In the genomic region with DNA sequence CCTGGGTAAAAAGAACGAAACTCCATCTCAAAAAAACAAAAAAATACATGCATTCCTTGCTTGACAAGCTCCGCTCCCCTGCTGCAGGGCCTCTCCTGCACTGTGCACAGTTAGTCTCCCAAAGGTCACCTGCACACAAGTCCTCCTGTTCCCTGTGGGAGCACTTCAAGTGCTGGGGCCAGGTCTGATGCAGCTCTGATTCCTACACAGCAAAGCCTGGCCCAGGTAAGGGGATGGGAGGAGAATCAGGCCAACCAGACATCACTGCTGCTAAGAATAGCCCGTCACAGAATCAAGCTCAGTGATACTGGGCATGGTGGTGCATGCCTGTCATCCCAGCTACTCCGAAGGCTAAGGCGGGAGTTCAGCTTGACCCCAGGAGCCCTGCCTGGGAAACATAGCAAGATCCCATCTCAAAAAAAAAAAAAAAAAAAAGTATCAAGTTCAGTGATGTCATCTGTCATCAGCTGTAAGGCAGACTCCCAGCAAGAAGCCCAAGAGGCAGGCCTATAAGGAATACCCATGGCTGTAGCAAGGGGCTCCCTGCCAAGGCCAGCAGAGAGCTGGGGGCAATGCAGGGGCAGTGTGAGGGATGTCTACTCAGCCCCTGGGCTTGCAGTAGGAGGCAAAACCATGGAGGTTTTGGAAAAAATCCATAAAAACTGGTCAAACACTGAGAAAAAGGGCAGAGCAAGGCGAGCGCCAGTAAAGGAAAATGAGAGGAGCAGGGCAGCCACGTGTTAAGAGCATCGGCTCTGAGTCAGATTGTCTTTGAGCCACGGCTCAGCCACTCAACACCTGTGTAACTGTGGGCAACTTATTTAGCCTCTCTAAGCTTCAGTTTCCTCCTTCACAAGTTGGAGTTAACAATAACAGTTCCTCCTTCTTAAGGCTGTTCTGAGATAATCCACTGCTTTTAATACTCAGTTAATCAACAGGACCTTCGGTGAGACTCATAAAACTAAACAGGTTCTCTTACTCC, we compare ENCODE assay signal across 10 cellular contexts. TPM values are rescaled to one million over a fixed set of nuclear protein-coding genes. Genes with fewer than 3 reads are reported as not detected.
DNase-seq lines count a peak whose midpoint lies in the region; ATAC-seq and TF ChIP-seq lines count a peak whose summit lies in the region.
"Had no signal": no experiment of that assay in that cellular context is flagged by ENCODE, and none has a peak within 500 bp of the region (broad histone marks: within the 10 kb centered on the region; RNA-seq: fewer than 3 reads in every experiment).

No MANE protein-coding gene starts in this region.

- H3K9ac ChIP-seq in OCI-LY1 (ENCODE audit: low read length) = no peak overlapping the region

- peaks cover 36% of the 10 kb centered on the region for H3K4me1 Mint-ChIP-seq in endothelial cell (ENCODE audit: unreplicated experiment)
- peaks cover 77% of the 10 kb centered on the region for H3K4me1 Mint-ChIP-seq in nephron progenitor cell

- no peaks in the 10 kb centered on the region for H3F3A ChIP-seq in OCI-LY1 (ENCODE audit: insufficient read depth, low read length)

- TF ChIP-seq CTCF in OCI-LY1 (IDR thresholded peaks at IDR 0.05; ENCODE audit: low read length) (no peak), endothelial cell (IDR thresholded peaks at IDR 0.05; ENCODE audit: unreplicated experiment) (no peak), nephron progenitor cell (IDR thresholded peaks at IDR 0.05) (no peak)

- peaks cover 54% of the 10 kb centered on the region for H3K4me1 ChIP-seq in ACC112 (ENCODE audit: control insufficient read depth, insufficient read depth, low read length, unreplicated experiment)
- H3K4me1 ChIP-seq in OCI-LY1 (ENCODE audit: insufficient read depth, low read length, severe bottlenecking) = peaks cover 37% of the 10 kb centered on the region

- peak overlapping the region; percentile 56 for H3K4me3 Mint-ChIP-seq in endothelial cell (ENCODE audit: unreplicated experiment)
- peak overlapping the region; percentile 60 for H3K4me3 Mint-ChIP-seq in nephron progenitor cell

- DNase-seq in endothelial cell (ENCODE audit: low spot score) (no peak), nephron progenitor cell (no peak), kidney glomerular epithelial cell (lab: John Stamatoyannopoulos, UW) (no peak)
- DNase-seq: activated CD4-positive, alpha-beta T cell treated with anti-CD3 and anti-CD28 coated beads, Interleukin-2, amount 10 ng/mL, durations not matched to agents 24 days and 14 days; stimulated activated CD8-positive, alpha-beta memory T cell treated with anti-CD3 and anti-CD28 coated beads, Interleukin-4, amount 100 ng/mL, for 48 hours had no signal

- no peaks in the 10 kb centered on the region for H4K20me1 ChIP-seq in OCI-LY1 (ENCODE audit: insufficient read depth, low read length)

- peak overlapping the region; percentile 98 for H3K4me3 ChIP-seq in ACC112 (ENCODE audit: low read depth, low read length)
- H3K4me3 ChIP-seq in OCI-LY1 (ENCODE audit: low read depth, low read length, poor library complexity, severe bottlenecking) = no peak overlapping the region

- H3K27ac Mint-ChIP-seq in endothelial cell (ENCODE audit: unreplicated experiment) (no peak overlapping the region), nephron progenitor cell (peak overlapping the region; percentile 83)
- H3K27ac Mint-ChIP-seq: activated CD4-positive, alpha-beta T cell treated with anti-CD3 and anti-CD28 coated beads, Interleukin-2, amount 10 ng/mL, durations not matched to agents 24 days and 14 days had no signal

- H3K27me3 ChIP-seq in ACC112 (ENCODE audit: insufficient read depth, low read length) (no peaks in the 10 kb centered on the region), OCI-LY1 (ENCODE audit: insufficient read depth, low read length) (no peaks in the 10 kb centered on the region; the same call in 1 of the 2 replicates)

- peaks cover 40% of the 10 kb centered on the region; the same call in 1 of the 2 replicates for H3K36me3 ChIP-seq in ACC112 (ENCODE audit: insufficient read depth, low read length)
- no peaks in the 10 kb centered on the region for H3K36me3 ChIP-seq in OCI-LY1 (ENCODE audit: insufficient read depth, low read length)

- peaks cover 15% of the 10 kb centered on the region for H3K27me3 Mint-ChIP-seq in endothelial cell (ENCODE audit: unreplicated experiment)
- H3K27me3 Mint-ChIP-seq in nephron progenitor cell (ENCODE audit: low read depth, poor library complexity) = no peaks in the 10 kb centered on the region
- H3K27me3 Mint-ChIP-seq: activated CD4-positive, alpha-beta T cell treated with anti-CD3 and anti-CD28 coated beads, Interleukin-2, amount 10 ng/mL, durations not matched to agents 24 days and 14 days had no signal

- H3K36me3 Mint-ChIP-seq in endothelial cell (ENCODE audit: low read depth, unreplicated experiment) (peaks cover 34% of the 10 kb centered on the region), nephron progenitor cell (ENCODE audit: low read depth) (peaks cover 49% of the 10 kb centered on the region)

- 0 out of 2 replicates have a peak overlapping the region, but pooled peaks have one; percentile 14 for H3K27ac ChIP-seq in ACC112 (ENCODE audit: low read depth, low read length)
- H3K27ac ChIP-seq in OCI-LY1 (ENCODE audit: low read depth, low read length, poor library complexity, severe bottlenecking) = no peak overlapping the region

- H3K4me2 ChIP-seq in OCI-LY1 (ENCODE audit: low read length) = peak overlapping the region; percentile 19; the same call in 1 of the 2 replicates

- ATAC-seq in GM19463 (IDR thresholded peaks at IDR 0.05; ENCODE audit: unreplicated experiment) (no peak), GM19455 (IDR thresholded peaks at IDR 0.05; ENCODE audit: unreplicated experiment) (no peak), HG02938 (IDR thresholded peaks at IDR 0.05; ENCODE audit: unreplicated experiment) (no peak)

- H2AFZ ChIP-seq in ACC112 (ENCODE audit: low read length, unreplicated experiment) = no peak overlapping the region
- no peak overlapping the region for H2AFZ ChIP-seq in OCI-LY1 (ENCODE audit: low read length)

- no peaks in the 10 kb centered on the region for H3K9me2 ChIP-seq in OCI-LY1 (ENCODE audit: low read depth, low read length)

- H3K9me3 ChIP-seq in OCI-LY1 (ENCODE audit: low read length) = no peaks in the 10 kb centered on the region

- no peaks in the 10 kb centered on the region for H3K9me3 Mint-ChIP-seq in endothelial cell (ENCODE audit: unreplicated experiment)
- H3K9me3 Mint-ChIP-seq in nephron progenitor cell = no peaks in the 10 kb centered on the region
- H3K9me3 Mint-ChIP-seq: activated CD4-positive, alpha-beta T cell treated with anti-CD3 and anti-CD28 coated beads, Interleukin-2, amount 10 ng/mL, durations not matched to agents 24 days and 14 days had no signal

- H3K79me2 ChIP-seq in ACC112 (ENCODE audit: control insufficient read depth, insufficient read depth, low read length, unreplicated experiment) = peaks cover 51% of the 10 kb centered on the region
- H3K79me2 ChIP-seq in OCI-LY1 (ENCODE audit: insufficient read depth, low read length) = no peaks in the 10 kb centered on the region

RNA-seq across cellular contexts. Expression of a gene that starts 3.2 kb away (rescaled TPM):
- 173 TPM for total RNA-seq in endothelial cell (ENCODE audit: unreplicated experiment)

RNA-seq across cellular contexts. Expression of a gene that starts 12.8 kb away (rescaled TPM):
- total RNA-seq in endothelial cell (ENCODE audit: unreplicated experiment) = 1.5 TPM

RNA-seq across cellular contexts. Expression of a gene that starts 21.5 kb away (rescaled TPM):
- total RNA-seq in endothelial cell (ENCODE audit: unreplicated experiment) = 1.4 TPM

RNA-seq across cellular contexts. Expression of a gene that starts 28.4 kb away (rescaled TPM):
- 13.5 TPM for total RNA-seq in endothelial cell (ENCODE audit: unreplicated experiment)

RNA-seq across cellular contexts. Expression of a gene that starts 28.7 kb away (rescaled TPM):
- 32,961 TPM for total RNA-seq in endothelial cell (ENCODE audit: unreplicated experiment)
